Comparison of ENCODE assay signal across 8 cellular contexts in genomic region chr9:5976668-5977397, GRCh38. TPM values are rescaled to one million over a fixed set of nuclear protein-coding genes. Genes with fewer than 3 reads are reported as not detected.
DNase-seq lines count a peak whose midpoint lies in the region; ATAC-seq and TF ChIP-seq lines count a peak whose summit lies in the region.

No MANE protein-coding gene starts in this region.

- H3K36me3 ChIP-seq in MM.1S (replicated peaks; ENCODE audit: insufficient read depth, low read length): no peaks in the 10 kb centered on the region
- H3K36me3 ChIP-seq in upper lobe of left lung: peaks cover 0 to 10% (median 3%) of the 10 kb centered on the region in 4 donors

- intact Hi-C loops in CD14-positive monocyte (cut with micrococcal nuclease): no loop called here

- peaks cover 51 to 54% of the 10 kb centered on the region in 2 donors for H3K36me3 Mint-ChIP-seq in CD14-positive monocyte

- no peak overlapping the region for H3K27ac ChIP-seq in MM.1S (ENCODE audit: low read length)
- H3K27ac ChIP-seq in foreskin keratinocyte: no peak overlapping the region
- peak overlapping the region in 2 of 4 donors; percentile 2 to 47 for H3K27ac ChIP-seq in upper lobe of left lung

- no peaks in the 10 kb centered on the region for H3K79me2 ChIP-seq in MM.1S (ENCODE audit: low read length)

- H3K27ac Mint-ChIP-seq in CD14-positive monocyte: peak overlapping the region in 6 of 7 donors; percentile 12 to 88 (median 74)

- 68 to 72% methylated on average over 2 of the region's 2 CpGs for WGBS in upper lobe of left lung, 2 donors

- H3K9me3 Mint-ChIP-seq in CD14-positive monocyte: no peaks in the 10 kb centered on the region

- TF ChIP-seq EP300 in upper lobe of left lung (IDR thresholded peaks at IDR 0.05): no peak

- no peak overlapping the region for H2AFZ ChIP-seq in MM.1S (ENCODE audit: low read length)

- no peak for DNase-seq in CD14-positive monocyte (ENCODE audit: low spot score)
- DNase-seq in GM20000 (ENCODE audit: low spot score): peak; percentile 32
- DNase-seq in MM.1S: peak; percentile 21
- no peak for DNase-seq in foreskin keratinocyte
- no peak for DNase-seq in upper lobe of left lung
- no peak for DNase-seq in activated CD4-positive, CD25-positive, alpha-beta regulatory T cell (lab: John Stamatoyannopoulos, UW)
- DNase-seq in stimulated activated CD4-positive, alpha-beta T cell treated with anti-CD3 and anti-CD28 coated beads, Interleukin-4, amount 100 ng/mL, for 24 hours: no peak
- no peak for DNase-seq in GF-D8 (lab: John Stamatoyannopoulos, UW)

- H3K4me1 Mint-ChIP-seq in CD14-positive monocyte: peaks cover 11% of the 10 kb centered on the region

- no peak for TF ChIP-seq POLR2A in upper lobe of left lung (IDR thresholded peaks at IDR 0.05)

- H3K9me3 ChIP-seq in MM.1S (replicated peaks; ENCODE audit: insufficient read depth, low read length) (no peaks in the 10 kb centered on the region), upper lobe of left lung (no peaks in the 10 kb centered on the region)

- H3K9me2 ChIP-seq in MM.1S (replicated peaks; ENCODE audit: insufficient read depth, low read length): no peaks in the 10 kb centered on the region

- no peak overlapping the region for H3K4me3 ChIP-seq in MM.1S (ENCODE audit: low read length)
- no peak overlapping the region for H3K4me3 ChIP-seq in upper lobe of left lung

- no peaks in the 10 kb centered on the region for H3F3A ChIP-seq in MM.1S (ENCODE audit: insufficient read depth, low read length)

- H3K9ac ChIP-seq in MM.1S (ENCODE audit: low read length): no peak overlapping the region

- no peaks in the 10 kb centered on the region for H3K27me3 ChIP-seq in MM.1S (replicated peaks; ENCODE audit: insufficient read depth, low read length)
- H3K27me3 ChIP-seq in foreskin keratinocyte: no peaks in the 10 kb centered on the region
- no peaks in the 10 kb centered on the region for H3K27me3 ChIP-seq in upper lobe of left lung

- no peak overlapping the region for H3K4me3 Mint-ChIP-seq in CD14-positive monocyte

- no peak overlapping the region for H3K4me2 ChIP-seq in MM.1S (ENCODE audit: low read depth, low read length)

- no peaks in the 10 kb centered on the region for H4K20me1 ChIP-seq in MM.1S (ENCODE audit: insufficient read depth, low read length)

- no peaks in the 10 kb centered on the region for H3K27me3 Mint-ChIP-seq in CD14-positive monocyte (ENCODE audit: low read depth in 3 of 3)

- H3K4me1 ChIP-seq in MM.1S (ENCODE audit: low read length): no peaks in the 10 kb centered on the region
- H3K4me1 ChIP-seq in foreskin keratinocyte: peaks cover 5% of the 10 kb centered on the region
- H3K4me1 ChIP-seq in upper lobe of left lung: peaks cover 4 to 10% (median 8%) of the 10 kb centered on the region in 4 donors

- ATAC-seq in foreskin keratinocyte (no peak), upper lobe of left lung (ENCODE audit: low FRiP score in 2 of 2) (no peak)

- no peak for TF ChIP-seq CTCF in CD14-positive monocyte (IDR thresholded peaks at IDR 0.05)
- TF ChIP-seq CTCF in GM20000 (IDR thresholded peaks at IDR 0.05; ENCODE audit: extremely low read depth, missing control alignments): no peak
- TF ChIP-seq CTCF in MM.1S (IDR thresholded peaks at IDR 0.05; ENCODE audit: low read length): peak; percentile 10; the same call in 1 of the 2 replicates
- peak; percentile 17 for TF ChIP-seq CTCF in foreskin keratinocyte (conservative IDR thresholded peaks at IDR 0.05)
- no peak for TF ChIP-seq CTCF in upper lobe of left lung (IDR thresholded peaks at IDR 0.05)

RNA-seq across cellular contexts. Expression of gene RANBP6, which starts 38.6 kb away (rescaled TPM):
- polyA plus RNA-seq in CD14-positive monocyte (10 to 100 TPM; 15.7 to 16.0 TPM), foreskin keratinocyte (3.9 and 4.4 TPM in 2 replicates)
- total RNA-seq in foreskin keratinocyte (12.9 and 14.6 TPM in 2 replicates), upper lobe of left lung (10 to 100 TPM in 4 of 6 donors, 1 to 10 TPM in 2; 6.4 to 19.8 (median 12.6) TPM)

Comparison
In these comparisons a context has a peak if more than half of its experiments do, and no peak if none do; other contexts are left out.
1. DNase-seq: peak in GM20000 (single experiment) and MM.1S (single experiment); none in CD14-positive monocyte (single experiment), foreskin keratinocyte (0 of 2), upper lobe of left lung (0 of 2), activated CD4-positive, CD25-positive, alpha-beta regulatory T cell (0 of 4), stimulated activated CD4-positive, alpha-beta T cell treated with anti-CD3 and anti-CD28 coated beads, Interleukin-4, amount 100 ng/mL, for 24 hours (single experiment) and GF-D8 (single experiment).
2. CTCF ChIP-seq: peak in MM.1S (single experiment) and foreskin keratinocyte (single experiment); none in CD14-positive monocyte (single experiment), GM20000 (single experiment) and upper lobe of left lung (0 of 6).